21 cellular contexts compared by ENCODE assay signal in genomic region chr4:25656031-25656430, GRCh38. TPM values are rescaled to one million over a fixed set of nuclear protein-coding genes. Genes with fewer than 3 reads are reported as not detected.
DNase-seq lines count a peak whose midpoint lies in the region; ATAC-seq and TF ChIP-seq lines count a peak whose summit lies in the region.
"Had no signal": no experiment of that assay in that cellular context is flagged by ENCODE, and none has a peak within 500 bp of the region (broad histone marks: within the 10 kb centered on the region; RNA-seq: fewer than 3 reads in every experiment).

No MANE protein-coding gene starts in this region.

- no peak for TF ChIP-seq POLR2A in stomach (IDR thresholded peaks at IDR 0.05)

- H3K36me3 ChIP-seq in ectodermal cell (ENCODE audit: control insufficient read depth, insufficient read depth, low read length) (no peaks in the 10 kb centered on the region), lower lobe of right lung (peaks cover 4% of the 10 kb centered on the region), stomach (no peaks in the 10 kb centered on the region), BE2C (no peaks in the 10 kb centered on the region)
- H3K36me3 ChIP-seq: adrenal gland, right atrium auricular region had no signal

- ATAC-seq in lower lobe of right lung (no peak), GM21367 (IDR thresholded peaks at IDR 0.05; ENCODE audit: unreplicated experiment) (no peak)

- peak overlapping the region; percentile 29 for H3K4me3 ChIP-seq in ectodermal cell (ENCODE audit: insufficient read depth, low read depth, low read length)
- peak overlapping the region; percentile 57 for H3K4me3 ChIP-seq in lower lobe of right lung
- H3K4me3 ChIP-seq in stomach, result peak overlapping the region in 3 of 4 donors; percentile 15 to 42 (median 34)
- no peak overlapping the region for H3K4me3 ChIP-seq in BE2C (ENCODE audit: low read depth, low read length)
- H3K4me3 ChIP-seq: adrenal gland had no signal

- H3K27me3 ChIP-seq in ectodermal cell (ENCODE audit: control insufficient read depth, insufficient read depth, low read length, poor library complexity, severe bottlenecking) (peaks cover 36% of the 10 kb centered on the region), lower lobe of right lung (ENCODE audit: low read depth) (peaks cover 28% of the 10 kb centered on the region), stomach (peaks cover 3 to 47% (median 23%) of the 10 kb centered on the region in 3 donors), BE2C (peaks cover 27% of the 10 kb centered on the region)

- TF ChIP-seq CTCF in lower lobe of right lung (IDR thresholded peaks at IDR 0.05) (no peak), stomach (IDR thresholded peaks at IDR 0.05) (no peak), BE2C (IDR thresholded peaks at IDR 0.05; ENCODE audit: low read depth, low read length) (no peak)

- intact Hi-C loops in lower lobe of right lung (cut with DNase I), result loop anchor here (10.0 kb wide), 1 partner anchor 211 kb away; no protein-coding TSS in a partner anchor
- intact Hi-C loops in stomach (cut with DNase I; ENCODE audit: low total_unique reads), result no loop called here

- H3K9me3 ChIP-seq in ectodermal cell (ENCODE audit: control insufficient read depth, low read length) (no peaks in the 10 kb centered on the region), lower lobe of right lung (no peaks in the 10 kb centered on the region), stomach (no peaks in the 10 kb centered on the region), BE2C (no peaks in the 10 kb centered on the region)
- H3K9me3 ChIP-seq: adrenal gland, right atrium auricular region had no signal

- peak; percentile 77 for DNase-seq in HuH-7 (ENCODE audit: low spot score)
- no peak for DNase-seq in lower lobe of right lung
- DNase-seq in stomach, result no peak
- no peak for DNase-seq in BE2C
- no peak for DNase-seq in SIG-M5 (lab: John Stamatoyannopoulos, UW)
- DNase-seq: activated B cell treated with CpG ODN at 0.5 μM for 24 hours, adrenal gland, erythroblast, kidney glomerular epithelial cell, naive B cell, NCI-H2081 treated with DMSO at 0.1 percent for 48 hours, substantia nigra, SW 1271 had no signal

- H3K4me1 ChIP-seq in ectodermal cell (ENCODE audit: control insufficient read depth, insufficient read depth, low read length) (peaks cover 25% of the 10 kb centered on the region), lower lobe of right lung (no peaks in the 10 kb centered on the region), stomach (peaks cover 7 to 23% (median 12%) of the 10 kb centered on the region in 4 donors), BE2C (no peaks in the 10 kb centered on the region)
- H3K4me1 ChIP-seq: adrenal gland had no signal

- 69 to 73% methylated on average over 8 of the region's 8 CpGs for WGBS in ectodermal cell, 2 experiments
- 41 to 65% (median 50%) methylated on average over 8 of the region's 8 CpGs for WGBS in stomach, 5 donors

- H3K27ac ChIP-seq in ectodermal cell (ENCODE audit: insufficient read depth, low read depth, low read length, poor library complexity, severe bottlenecking) (no peak overlapping the region), lower lobe of right lung (peak overlapping the region; percentile 87), stomach (no peak overlapping the region)
- H3K27ac ChIP-seq: adrenal gland, C4-2B, right atrium auricular region had no signal

- TF ChIP-seq EP300 in stomach (IDR thresholded peaks at IDR 0.05), result no peak

RNA-seq across cellular contexts. Expression of gene SLC34A2, which starts 0.4 kb away (rescaled TPM):
- polyA plus RNA-seq in ectodermal cell (2013, experiment 1 of 4), result 0.85 TPM
- polyA plus RNA-seq in ectodermal cell (2013, experiment 2 of 4), result 1.1 TPM
- polyA plus RNA-seq in ectodermal cell (2013, experiment 3 of 4), result 0.85 TPM
- polyA plus RNA-seq in ectodermal cell (2013, experiment 4 of 4), result 0.89 TPM
- total RNA-seq in lower lobe of right lung, result 2,258 TPM
- total RNA-seq in stomach, result 10 to 100 TPM in 1 of 5 donors, under 1 TPM in 1, not detected in 3; 0.55 to 35.7 TPM
- polyA plus RNA-seq in stomach, result under 1 TPM; 0.12 to 0.76 (median 0.35) TPM
- not detected for polyA plus RNA-seq in BE2C (2012; ENCODE audit: insufficient read depth, insufficient read length, low read depth)
- total RNA-seq: activated B cell treated with CpG ODN at 0.5 μM for 24 hours; activated CD8-positive, alpha-beta memory T cell treated with anti-CD3 and anti-CD28 coated beads for 36 hours; activated T-helper 2 cell treated with anti-CD3 and anti-CD28 coated beads, Interferon-gamma antibody, Interleukin-2, Interleukin-4, amounts not matched to agents 10 μg/mL and 5 μg/mL and 100 μg/mL, durations not matched to agents 14 hours and 24 hours and 36 hours; HT1080; right atrium auricular region; RPMI7951 had no signal

Comparison
In these comparisons a context has a peak if more than half of its experiments do, and no peak if none do; other contexts are left out.
1. RNA of gene SLC34A2, which starts 0.4 kb away (total RNA-seq): 2,258 TPM in lower lobe of right lung (single experiment); 0.55 to 35.7 TPM in stomach; every median in the first group is over 10 times any median in the second.